ENCODE assay signal across 8 cellular contexts in the genomic region with DNA sequence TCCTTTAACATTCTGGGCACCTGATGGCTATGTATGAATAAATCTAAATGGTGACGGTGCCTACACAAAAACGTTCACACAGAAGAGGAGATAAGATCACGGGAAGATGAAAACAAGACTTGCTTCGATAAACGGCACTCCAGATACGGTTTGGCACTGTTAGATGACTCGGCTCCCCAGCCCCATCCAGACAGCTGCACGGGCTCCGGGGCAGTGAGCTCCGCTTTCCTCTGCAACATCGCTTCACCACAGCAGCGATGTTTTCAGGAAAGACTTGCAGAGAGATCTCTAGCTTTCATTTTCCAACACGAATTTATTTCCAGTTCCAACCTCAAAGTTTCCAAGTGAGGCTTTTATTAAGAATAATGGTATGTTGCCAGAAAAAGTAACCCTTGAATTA.
DNase-seq lines count a peak whose midpoint lies in the region; ATAC-seq lines count a peak whose summit lies in the region.
"Had no signal": no experiment of that assay in that cellular context is flagged by ENCODE, and none has a peak within 500 bp of the region (broad histone marks: within the 10 kb centered on the region; RNA-seq: fewer than 3 reads in every experiment).

No MANE protein-coding gene starts in this region.

- no peaks in the 10 kb centered on the region for H3K27me3 ChIP-seq in GM23248 (replicated peaks; ENCODE audit: insufficient read depth)
- no peaks in the 10 kb centered on the region for H3K27me3 ChIP-seq in trophoblast cell (ENCODE audit: insufficient read depth, low read length)
- H3K27me3 ChIP-seq: esophagus squamous epithelium had no signal

- H4K91ac ChIP-seq in trophoblast cell (ENCODE audit: low read depth, low read length), result no peak overlapping the region

- no peak overlapping the region for H3K14ac ChIP-seq in trophoblast cell (ENCODE audit: low read length)

- H2BK5ac ChIP-seq in trophoblast cell (ENCODE audit: low read depth, low read length, poor library complexity), result no peak overlapping the region

- H3K9me3 ChIP-seq in GM23248 (ENCODE audit: low read depth), result no peaks in the 10 kb centered on the region
- peaks cover 3% of the 10 kb centered on the region for H3K9me3 ChIP-seq in trophoblast cell (ENCODE audit: insufficient read depth, low read depth, low read length)
- H3K9me3 ChIP-seq: esophagus squamous epithelium had no signal

- no peaks in the 10 kb centered on the region for H3K9me2 ChIP-seq in GM23248 (ENCODE audit: insufficient read depth)

- H2AFZ ChIP-seq in GM23248 (peak overlapping the region; percentile 64), trophoblast cell (ENCODE audit: insufficient read depth, low read length, poor library complexity) (no peak overlapping the region)

- peaks cover 21% of the 10 kb centered on the region for H3K4me1 Mint-ChIP-seq in T-helper 2 cell treated with Interferon-gamma antibody and Interleukin-4, amounts not matched to agents 5 μg/mL and 100 μg/mL, for 36 hours (ENCODE audit: low read depth)

- H3K79me2 ChIP-seq in GM23248 (ENCODE audit: insufficient read depth) (no peaks in the 10 kb centered on the region), trophoblast cell (ENCODE audit: control insufficient read depth, insufficient read depth, low read length, poor library complexity) (no peaks in the 10 kb centered on the region)

- DNase-seq in GM23248 (peak; percentile 61), fibroblast of gingiva (ENCODE audit: low read depth) (peak; percentile 35), trophoblast cell (no peak)
- peak; percentile 39 for DNase-seq in T-helper 2 cell treated with Interferon-gamma antibody and Interleukin-4, amounts not matched to agents 5 μg/mL and 100 μg/mL, for 36 hours (ENCODE audit: low spot score)
- peak; percentile 55 for DNase-seq in stimulated activated CD8-positive, alpha-beta memory T cell treated with anti-CD3 and anti-CD28 coated beads, Interleukin-4, amount 100 ng/mL, for 48 hours
- DNase-seq: esophagus squamous epithelium had no signal

- H3K79me1 ChIP-seq in trophoblast cell (ENCODE audit: low read length), result peaks cover 3% of the 10 kb centered on the region

- H3K4me1 ChIP-seq in GM23248 (ENCODE audit: insufficient read depth), result peaks cover 7% of the 10 kb centered on the region; the same call in 1 of the 2 replicates
- peaks cover 0 to 8% of the 10 kb centered on the region in 2 experiments for H3K4me1 ChIP-seq in trophoblast cell (ENCODE audit: control insufficient read depth in 1 of 2, insufficient read depth in 2 of 2, low read length in 2 of 2)

- no peak overlapping the region for H3K27ac ChIP-seq in GM23248
- H3K27ac ChIP-seq in trophoblast cell (ENCODE audit: low read depth, low read length), result no peak overlapping the region
- H3K27ac ChIP-seq: esophagus squamous epithelium had no signal

- no peaks in the 10 kb centered on the region; the same call in 1 of the 2 replicates for H3F3A ChIP-seq in GM23248 (ENCODE audit: insufficient read depth)

- H3K36me3 ChIP-seq in GM23248 (ENCODE audit: low read depth) (no peaks in the 10 kb centered on the region), trophoblast cell (ENCODE audit: control insufficient read depth in 1 of 2, insufficient read depth in 2 of 2, low read length in 2 of 2) (no peaks in the 10 kb centered on the region)
- H3K36me3 ChIP-seq: esophagus squamous epithelium had no signal

- no peak overlapping the region for H2BK120ac ChIP-seq in trophoblast cell (ENCODE audit: insufficient read depth, low read length, poor library complexity)

- ATAC-seq in GM21360 (IDR thresholded peaks at IDR 0.05; ENCODE audit: unreplicated experiment) (no peak), GM21825 (IDR thresholded peaks at IDR 0.05; ENCODE audit: unreplicated experiment) (no peak)

- no peak overlapping the region for H2BK12ac ChIP-seq in trophoblast cell (ENCODE audit: low read length)

- no peak overlapping the region for H3K4ac ChIP-seq in trophoblast cell (ENCODE audit: low read depth, low read length)

- H4K12ac ChIP-seq in trophoblast cell (ENCODE audit: low read depth, low read length), result no peak overlapping the region

- no peak overlapping the region for H3K18ac ChIP-seq in trophoblast cell (ENCODE audit: low read length)

- no peaks in the 10 kb centered on the region for H3K36me3 Mint-ChIP-seq in T-helper 2 cell treated with Interferon-gamma antibody and Interleukin-4, amounts not matched to agents 5 μg/mL and 100 μg/mL, for 36 hours (ENCODE audit: low read depth)

- in situ Hi-C loops in GM23248 (cut with MboI), result no loop called here

- no peak overlapping the region for H4K8ac ChIP-seq in trophoblast cell (ENCODE audit: low read depth, low read length)

- no peak overlapping the region for H3K27ac Mint-ChIP-seq in T-helper 2 cell treated with Interferon-gamma antibody and Interleukin-4, amounts not matched to agents 5 μg/mL and 100 μg/mL, for 36 hours

- H3K4me3 ChIP-seq in GM23248 (peak overlapping the region; percentile 66), trophoblast cell (ENCODE audit: low read depth, low read length) (no peak overlapping the region)
- H3K4me3 ChIP-seq: esophagus squamous epithelium had no signal

- H3K4me2 ChIP-seq in GM23248 (ENCODE audit: unreplicated experiment) (peak overlapping the region; percentile 89), trophoblast cell (ENCODE audit: low read length) (no peak overlapping the region)

- H3K4me3 Mint-ChIP-seq in T-helper 2 cell treated with Interferon-gamma antibody and Interleukin-4, amounts not matched to agents 5 μg/mL and 100 μg/mL, for 36 hours, result peak overlapping the region; percentile 77

- peaks cover 42% of the 10 kb centered on the region for H3K27me3 Mint-ChIP-seq in T-helper 2 cell treated with Interferon-gamma antibody and Interleukin-4, amounts not matched to agents 5 μg/mL and 100 μg/mL, for 36 hours (ENCODE audit: low read depth)

- peak overlapping the region; percentile 52 for H3K9ac ChIP-seq in GM23248
- no peak overlapping the region for H3K9ac ChIP-seq in trophoblast cell (ENCODE audit: low read length)

- 5 to 7% methylated on average over 13 of the region's 13 CpGs for WGBS in GM23248 (ENCODE audit: low coverage in 1 of 2, low lambda C conversion rate in 2 of 2, missing lambda C conversion rate in 2 of 2), 2 experiments
- WGBS in trophoblast cell (ENCODE audit: extremely low coverage, insufficient coverage, insufficient read length), result no CpG with 5 or more reads among the region's 13 CpGs

- no peaks in the 10 kb centered on the region for H3K9me3 Mint-ChIP-seq in T-helper 2 cell treated with Interferon-gamma antibody and Interleukin-4, amounts not matched to agents 5 μg/mL and 100 μg/mL, for 36 hours

- no peak overlapping the region for H2AK5ac ChIP-seq in trophoblast cell (ENCODE audit: low read length)

- H3K23ac ChIP-seq in trophoblast cell (ENCODE audit: low read length), result no peak overlapping the region

- no peaks in the 10 kb centered on the region for H4K20me1 ChIP-seq in GM23248 (ENCODE audit: insufficient read depth)

Comparison
In these comparisons a context has a peak if more than half of its experiments do, and no peak if none do; other contexts are left out.
1. DNase-seq: peak in GM23248 (single experiment), T-helper 2 cell treated with Interferon-gamma antibody and Interleukin-4, amounts not matched to agents 5 μg/mL and 100 μg/mL, for 36 hours (single experiment), fibroblast of gingiva (single experiment) and stimulated activated CD8-positive, alpha-beta memory T cell treated with anti-CD3 and anti-CD28 coated beads, Interleukin-4, amount 100 ng/mL, for 48 hours (single experiment); none in trophoblast cell (0 of 2).